Comparison of ENCODE assay signal across 29 cellular contexts in the genomic region with DNA sequence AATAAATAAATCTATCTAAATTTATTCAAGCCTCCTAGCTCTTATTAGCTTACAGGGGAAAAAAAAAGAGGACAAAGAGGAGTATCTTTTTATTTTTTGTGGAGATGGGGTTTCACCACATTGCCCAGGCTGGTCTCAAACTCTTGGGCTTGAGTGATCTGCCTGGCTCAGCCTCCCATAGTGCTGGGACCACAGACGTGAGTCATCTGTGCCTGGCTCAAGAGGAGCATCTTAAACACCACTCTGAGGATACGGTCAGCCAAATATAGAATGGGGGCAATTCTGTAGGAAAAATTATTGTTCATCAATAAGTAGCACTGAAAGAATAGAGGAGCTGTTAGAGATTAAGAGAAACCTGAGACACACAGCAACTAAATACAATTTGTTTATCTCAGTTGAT. TPM values are rescaled to one million over a fixed set of nuclear protein-coding genes. Genes with fewer than 3 reads are reported as not detected.
DNase-seq lines count a peak whose midpoint lies in the region; ATAC-seq and TF ChIP-seq lines count a peak whose summit lies in the region.
"Had no signal": no experiment of that assay in that cellular context is flagged by ENCODE, and none has a peak within 500 bp of the region (broad histone marks: within the 10 kb centered on the region; RNA-seq: fewer than 3 reads in every experiment).

No MANE protein-coding gene starts in this region.

- H3K9me3 ChIP-seq in HEK293 (ENCODE audit: control insufficient read depth, insufficient read depth, low read depth, low read length) (no peaks in the 10 kb centered on the region), mesenchymal stem cell (ENCODE audit: control insufficient read depth, low read length) (no peaks in the 10 kb centered on the region)
- no peaks in the 10 kb centered on the region for H3K9me3 ChIP-seq in CD4-positive, alpha-beta T cell (ENCODE audit: control insufficient read depth, low read length)
- H3K9me3 ChIP-seq: sigmoid colon, stomach, tibial nerve had no signal

- peaks cover 6% of the 10 kb centered on the region for H3K79me1 ChIP-seq in mesenchymal stem cell (replicated peaks; ENCODE audit: low read length, poor library complexity, severe bottlenecking)

- H3K4me1 Mint-ChIP-seq in CD4-positive, alpha-beta T cell (ENCODE audit: low read depth) = no peaks in the 10 kb centered on the region

- H3K9me3 Mint-ChIP-seq in CD4-positive, alpha-beta T cell = no peaks in the 10 kb centered on the region
- H3K9me3 Mint-ChIP-seq: activated CD4-positive, alpha-beta T cell treated with anti-CD3 and anti-CD28 coated beads, Interleukin-2, amount 10 ng/mL, durations not matched to agents 24 days and 14 days; activated T-cell treated with anti-CD3 and anti-CD28 coated beads, Interleukin-2, amount 50 U/mL, for 72 hours; CD8-positive, alpha-beta T cell; endodermal cell; neural crest cell had no signal

- H2BK12ac ChIP-seq in mesenchymal stem cell (ENCODE audit: low read length in 2 of 2) = no peak overlapping the region

- H4K8ac ChIP-seq in mesenchymal stem cell (ENCODE audit: low read length) = no peak overlapping the region

- TF ChIP-seq CTCF in HEK293 (tag by site-specific recombination; IDR thresholded peaks at IDR 0.05) (no peak), VCaP (conservative IDR thresholded peaks at IDR 0.05) (no peak)
- no peak for TF ChIP-seq CTCF in CD4-positive, alpha-beta T cell (IDR thresholded peaks at IDR 0.05)

- DNase-seq in Daoy (ENCODE audit: low read depth) (peak; percentile 66), mesenchymal stem cell (peak; percentile 55), T-helper 1 cell (no peak)
- no peak for DNase-seq in CD4-positive, alpha-beta T cell
- DNase-seq: activated CD4-positive, alpha-beta T cell treated with anti-CD3 and anti-CD28 coated beads, Interleukin-2, amount 10 ng/mL, durations not matched to agents 24 days and 14 days; activated naive CD4-positive, alpha-beta T cell treated with anti-CD3 and anti-CD28 coated beads, Interleukin-2, amount 50 U/mL, for 16 hours; activated T-cell treated with anti-CD3 and anti-CD28 coated beads, Interleukin-2, amount 50 U/mL, for 72 hours; amygdala; CD8-positive, alpha-beta T cell; DMS 273 treated with DMSO at 0.1 percent for 48 hours; endodermal cell; kidney; NCI-H1436; NCI-H2107; NCI-H524; RPMI8226; sigmoid colon; stimulated activated CD4-positive, alpha-beta T cell treated with anti-CD3 and anti-CD28 coated beads, Interleukin-15, amount 100 ng/mL, for 24 hours; stomach; T-helper 17 cell had no signal

- H2AFZ ChIP-seq in mesenchymal stem cell (ENCODE audit: low read depth, low read length) = no peak overlapping the region

- no peak for ATAC-seq in HG03571 (IDR thresholded peaks at IDR 0.05; ENCODE audit: unreplicated experiment)
- no peak for ATAC-seq in CD4-positive, alpha-beta T cell (ENCODE audit: poor library complexity)
- ATAC-seq: activated T-cell treated with anti-CD3 and anti-CD28 coated beads, Interleukin-2, amount 50 U/mL, for 72 hours; CD8-positive, alpha-beta T cell; GM12878; T-helper 17 cell had no signal

- H3K18ac ChIP-seq in mesenchymal stem cell (ENCODE audit: low read depth in 1 of 2, low read length in 2 of 2) = no peak overlapping the region

- H3K27me3 Mint-ChIP-seq in CD4-positive, alpha-beta T cell = peaks cover 4% of the 10 kb centered on the region
- H3K27me3 Mint-ChIP-seq: progenitor cell of endocrine pancreas had no signal

- peaks cover 0 to 19% of the 10 kb centered on the region in 2 experiments for H3K27me3 ChIP-seq in mesenchymal stem cell (ENCODE audit: control insufficient read depth in 1 of 2, insufficient read depth in 1 of 2, low read length in 2 of 2)
- H3K27me3 ChIP-seq in CD4-positive, alpha-beta T cell (ENCODE audit: control insufficient read depth, insufficient read depth, low read length) = no peaks in the 10 kb centered on the region
- H3K27me3 ChIP-seq: cardiac muscle cell, sigmoid colon, stomach, tibial nerve had no signal

- WGBS in mesenchymal stem cell = 26% methylated on average over 1 of the region's 2 CpGs

- no peak overlapping the region for H3K9ac ChIP-seq in mesenchymal stem cell (ENCODE audit: low read length)

- no peak overlapping the region for H3K27ac Mint-ChIP-seq in CD4-positive, alpha-beta T cell
- H3K27ac Mint-ChIP-seq: activated CD4-positive, alpha-beta T cell treated with anti-CD3 and anti-CD28 coated beads, Interleukin-2, amount 10 ng/mL, durations not matched to agents 24 days and 14 days; activated T-cell treated with anti-CD3 and anti-CD28 coated beads, Interleukin-2, amount 50 U/mL, for 72 hours; CD8-positive, alpha-beta T cell; endodermal cell; progenitor cell of endocrine pancreas; T-helper 17 cell had no signal

- H2BK120ac ChIP-seq in mesenchymal stem cell (ENCODE audit: low read depth, low read length) = no peak overlapping the region

- no peak overlapping the region for H3K14ac ChIP-seq in mesenchymal stem cell (ENCODE audit: low read length in 2 of 2)

- no peak overlapping the region for H2BK15ac ChIP-seq in mesenchymal stem cell (ENCODE audit: low read depth, poor library complexity, severe bottlenecking)

- H3K23ac ChIP-seq in mesenchymal stem cell (ENCODE audit: low read length in 2 of 2) = no peak overlapping the region

- H3K27ac ChIP-seq in HEK293 (ENCODE audit: extremely low read depth, low read depth, low read length) (no peak overlapping the region), VCaP (peak overlapping the region; percentile 29; the same call in 1 of the 2 replicates), mesenchymal stem cell (ENCODE audit: low read length, poor library complexity, severe bottlenecking) (no peak overlapping the region)
- H3K27ac ChIP-seq in CD4-positive, alpha-beta T cell (ENCODE audit: low read depth, low read length) = no peak overlapping the region
- H3K27ac ChIP-seq: cardiac muscle cell, HL-60, sigmoid colon, stomach, tibial nerve had no signal

- no peak overlapping the region for H3K4ac ChIP-seq in mesenchymal stem cell (ENCODE audit: low read depth in 1 of 2, low read length in 2 of 2)

- H2BK5ac ChIP-seq in mesenchymal stem cell (ENCODE audit: low read depth, low read length, poor library complexity, severe bottlenecking) = no peak overlapping the region

- CTCF ChIA-PET in HEK293 (lab: Yijun Ruan, JAX) = interaction anchor here (0.7 to 10.6 kb wide), 18 partner anchors 24 to 424 kb away, joined by 3 to 414 read pairs (median 5); partner anchors contain the start of gene ELK4
- CTCF ChIA-PET in CD4-positive, alpha-beta T cell (lab: Charles Lee) = interaction anchor here (1.0 to 6.1 kb wide), 4 partner anchors 24 to 127 kb away, joined by 4 to 175 read pairs (median 56); partner anchors contain the start of gene ELK4

- H3K4me3 ChIP-seq in HEK293 (ENCODE audit: low read depth, low read length) (no peak overlapping the region), mesenchymal stem cell (ENCODE audit: insufficient read depth in 1 of 2, low read depth in 1 of 2, low read length in 2 of 2) (no peak overlapping the region)
- H3K4me3 ChIP-seq: cardiac muscle cell, GM12878, sigmoid colon, stomach, tibial nerve had no signal

- H3K4me2 ChIP-seq in mesenchymal stem cell (ENCODE audit: low read length, poor library complexity, severe bottlenecking) = no peak overlapping the region

- H3K36me3 Mint-ChIP-seq in CD4-positive, alpha-beta T cell (ENCODE audit: low read depth) = no peaks in the 10 kb centered on the region
- H3K36me3 Mint-ChIP-seq: CD8-positive, alpha-beta T cell had no signal

- intact Hi-C loops in CD4-positive, alpha-beta T cell (cut with DNase I, micrococcal nuclease) = loop anchor here (5.0 to 10.0 kb wide), 3 partner anchors 311 to 451 kb away; no protein-coding TSS in a partner anchor

- H3K4me3 Mint-ChIP-seq in CD4-positive, alpha-beta T cell = no peak overlapping the region
- H3K4me3 Mint-ChIP-seq: activated CD4-positive, alpha-beta T cell treated with anti-CD3 and anti-CD28 coated beads, Interleukin-2, amount 10 ng/mL, durations not matched to agents 24 days and 14 days; activated T-cell treated with anti-CD3 and anti-CD28 coated beads, Interleukin-2, amount 50 U/mL, for 72 hours; CD8-positive, alpha-beta T cell; endodermal cell; neural crest cell; T-helper 17 cell had no signal

- H3K4me1 ChIP-seq in HEK293 (ENCODE audit: control insufficient read depth, insufficient read depth, low read length) (no peaks in the 10 kb centered on the region), mesenchymal stem cell (ENCODE audit: control insufficient read depth, insufficient read depth, low read depth, low read length) (peaks cover 3% of the 10 kb centered on the region)

- H3K36me3 ChIP-seq in HEK293 (ENCODE audit: control insufficient read depth in 2 of 2, insufficient read depth in 1 of 2, low read length in 2 of 2) (peaks cover 0 to 3% of the 10 kb centered on the region in 2 experiments; a peak in 2 of 3 replicates), mesenchymal stem cell (ENCODE audit: control insufficient read depth in 1 of 2, insufficient read depth in 2 of 2, low read depth in 1 of 2, low read length in 2 of 2) (peaks cover 0 to 14% of the 10 kb centered on the region in 2 experiments)
- H3K36me3 ChIP-seq: cardiac muscle cell, sigmoid colon, stomach, tibial nerve had no signal

- H2AK5ac ChIP-seq in mesenchymal stem cell (ENCODE audit: low read length, severe bottlenecking) = no peak overlapping the region

- POLR2A ChIA-PET in HEK293 (lab: Yijun Ruan, JAX) = interaction anchor here (1.0 kb wide), 1 partner anchor 24 kb away, joined by 6 read pairs; the partner anchor contains the start of gene ELK4
- POLR2A ChIA-PET in CD4-positive, alpha-beta T cell (lab: Charles Lee) = interaction anchor here (5.5 kb wide), 1 partner anchor 64 kb away, joined by 74 read pairs; no protein-coding TSS in a partner anchor

- H4K91ac ChIP-seq in mesenchymal stem cell (ENCODE audit: low read length) = no peak overlapping the region

TF ChIP-seq in HEK293, 187 proteins besides CTCF, POLR2A, EP300 and RAD21:
- peak; percentile 54; the same call in 1 of the 2 replicates for TF ChIP-seq ZNF394 (tag by site-specific recombination; IDR thresholded peaks at IDR 0.05; ENCODE audit: borderline replicate concordance)
- no peak for TF ChIP-seq ZBTB26 (tag by site-specific recombination; optimal IDR thresholded peaks at IDR 0.05)

RNA-seq across cellular contexts. Expression of gene SLC45A3, which starts 24.1 kb away (rescaled TPM):
- total RNA-seq in Daoy (2014; rRNA removed; shearing (Covaris generic)) = 10.5 and 11.8 TPM in 2 replicates
- 4.2 TPM for polyA plus RNA-seq in mesenchymal stem cell (2013, experiment 1 of 2)
- polyA plus RNA-seq in mesenchymal stem cell (2013, experiment 2 of 2) = 4.5 TPM
- total RNA-seq in CD4-positive, alpha-beta T cell = under 1 TPM in 1 of 2 experiments, not detected in 1; 0.11 TPM

RNA-seq across cellular contexts. Expression of gene ELK4, which starts 24.4 kb away (rescaled TPM):
- total RNA-seq in Daoy (2014; rRNA removed; shearing (Covaris generic)) = 13.0 and 17.1 TPM in 2 replicates
- polyA plus RNA-seq in mesenchymal stem cell (2013, experiment 1 of 2) = 12.7 TPM
- 12.6 TPM for polyA plus RNA-seq in mesenchymal stem cell (2013, experiment 2 of 2)
- 100 to 1,000 TPM; 145 to 154 TPM for total RNA-seq in CD4-positive, alpha-beta T cell

Comparison
In these comparisons a context has a peak if more than half of its experiments do, and no peak if none do; other contexts are left out.
1. DNase-seq: peak in Daoy (single experiment) and mesenchymal stem cell (single experiment); none in T-helper 1 cell (0 of 5) and CD4-positive, alpha-beta T cell (0 of 10).
2. RNA of gene SLC45A3, which starts 24.1 kb away (total RNA-seq): 10.5 to 11.8 TPM in Daoy; 0.11 TPM in CD4-positive, alpha-beta T cell; every median in the first group is over 10 times any median in the second.